In the genomic region with DNA sequence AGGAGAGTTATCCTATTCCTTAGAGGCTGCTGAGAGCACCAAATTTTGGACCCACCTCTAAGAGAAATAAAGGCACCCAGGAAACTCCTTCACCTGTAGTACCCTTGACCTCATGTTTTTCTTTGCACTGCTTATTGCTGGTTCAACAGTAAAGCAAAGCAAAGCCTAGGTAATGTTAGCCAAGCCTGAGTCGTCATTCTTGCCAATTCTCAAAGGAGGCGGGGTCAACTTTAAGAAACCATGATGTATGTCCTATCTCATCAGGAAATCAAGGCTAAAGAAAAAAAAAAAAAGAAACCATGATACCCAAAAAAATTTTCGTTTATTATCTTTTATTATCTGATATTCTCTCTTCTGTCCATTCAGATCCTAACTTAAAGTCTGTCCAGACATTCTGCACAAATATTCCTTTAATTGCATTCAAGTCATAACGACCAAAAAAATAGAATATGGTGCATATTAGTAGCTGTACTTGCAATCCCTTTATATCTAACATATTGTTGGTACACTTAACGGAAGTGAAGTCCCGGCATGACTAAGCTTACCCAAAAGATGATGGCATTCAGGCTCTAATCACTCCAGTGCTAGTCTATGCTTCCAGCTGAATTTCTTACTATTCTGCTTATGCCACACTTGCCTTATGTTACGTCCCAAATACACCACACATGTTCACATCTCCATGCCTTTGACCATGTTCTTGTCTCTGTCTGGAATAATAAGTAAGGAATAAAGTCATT, we compare ENCODE assay signal across 8 cellular contexts. TPM values are rescaled to one million over a fixed set of nuclear protein-coding genes. Genes with fewer than 3 reads are reported as not detected.
DNase-seq lines count a peak whose midpoint lies in the region; ATAC-seq, FAIRE-seq and TF ChIP-seq lines count a peak whose summit lies in the region.

No MANE protein-coding gene starts in this region.

- H3K27ac ChIP-seq in left ventricle myocardium inferior (replicated peaks) (peak overlapping the region; percentile 92), liver (ENCODE audit: low read depth in 1 of 2, low read length in 2 of 2) (no peak overlapping the region), tibial nerve (peak overlapping the region in 3 of 4 donors; percentile 93 to 97 (median 96))

- H3K36me3 ChIP-seq in left ventricle myocardium inferior = peaks cover 16% of the 10 kb centered on the region
- peaks cover 0 to 8% (median 0%) of the 10 kb centered on the region in 4 donors for H3K36me3 ChIP-seq in liver (ENCODE audit: control insufficient read depth in 4 of 4, insufficient read depth in 3 of 4, low read depth in 1 of 4, low read length in 3 of 4)
- H3K36me3 ChIP-seq in tibial nerve = no peaks in the 10 kb centered on the region

- intact Hi-C loops in left ventricle myocardium inferior (cut with micrococcal nuclease) (no loop called here), left ventricle myocardium superior (cut with micrococcal nuclease) (loop anchor here (5.0 kb wide), 1 partner anchor 62 kb away; a partner anchor contains a TSS)
- intact Hi-C loops in activated T-helper 2 cell treated with anti-CD3 and anti-CD28 coated beads, Interferon-gamma antibody, Interleukin-2, Interleukin-4, amounts not matched to agents 10 μg/mL and 5 μg/mL and 100 μg/mL, durations not matched to agents 14 hours and 24 hours and 36 hours (cut with micrococcal nuclease) = loop anchor here (1.0 to 5.0 kb wide), 10 partner anchors 10 to 352 kb away; no protein-coding TSS in a partner anchor

- H3K9me3 ChIP-seq in left ventricle myocardium inferior (replicated peaks) (no peaks in the 10 kb centered on the region), liver (ENCODE audit: control insufficient read depth in 4 of 4, low read length in 3 of 4) (no peaks in the 10 kb centered on the region), tibial nerve (no peaks in the 10 kb centered on the region)

- no peak for TF ChIP-seq POLR2A in tibial nerve (IDR thresholded peaks at IDR 0.05)

- no peak for TF ChIP-seq EP300 in tibial nerve (IDR thresholded peaks at IDR 0.05)

- H3K4me3 ChIP-seq in left ventricle myocardium inferior (peak overlapping the region; percentile 95), liver (ENCODE audit: low read depth in 1 of 3, low read length in 3 of 3) (peak overlapping the region; percentile 80 to 90 (median 86)), tibial nerve (peak overlapping the region in 2 of 4 donors; percentile 89 to 99)

- TF ChIP-seq CTCF in left ventricle myocardium inferior (IDR thresholded peaks at IDR 0.05; ENCODE audit: borderline replicate concordance) (no peak), liver (IDR thresholded peaks at IDR 0.05; ENCODE audit: low read depth, low read length, missing input control) (no peak), tibial nerve (IDR thresholded peaks at IDR 0.05) (no peak)

- H3K9ac ChIP-seq in liver (ENCODE audit: low read depth in 1 of 2, low read length in 2 of 2) = peak overlapping the region in 1 of 2 donors; percentile 55

- peaks cover 64% of the 10 kb centered on the region for H3K36me3 Mint-ChIP-seq in activated T-helper 2 cell treated with anti-CD3 and anti-CD28 coated beads, Interferon-gamma antibody, Interleukin-2, Interleukin-4, amounts not matched to agents 10 μg/mL and 5 μg/mL and 100 μg/mL, durations not matched to agents 14 hours and 24 hours and 36 hours (ENCODE audit: low read depth)

- FAIRE-seq in GM19239 (lab: Jason Lieb, UNC) = no peak

- DNase-seq in left ventricle myocardium inferior = no peak
- no peak for DNase-seq in left ventricle myocardium superior
- no peak for DNase-seq in activated T-helper 2 cell treated with anti-CD3 and anti-CD28 coated beads, Interferon-gamma antibody, Interleukin-2, Interleukin-4, amounts not matched to agents 10 μg/mL and 5 μg/mL and 100 μg/mL, durations not matched to agents 14 hours and 24 hours and 36 hours (ENCODE audit: low spot score)
- no peak for DNase-seq in tibial nerve (ENCODE audit: low spot score in 2 of 2)
- DNase-seq in GM19239 (ENCODE audit: insufficient read length, low spot score) = no peak
- no peak for DNase-seq in GM03348 (ENCODE audit: low spot score)

- no peak for TF ChIP-seq RAD21 in liver (IDR thresholded peaks at IDR 0.05)

- peaks cover 57% of the 10 kb centered on the region for H3K4me1 ChIP-seq in left ventricle myocardium inferior
- H3K4me1 ChIP-seq in liver (ENCODE audit: control insufficient read depth in 4 of 4, insufficient read depth in 4 of 4, low read length in 3 of 4) = peaks cover 0 to 26% (median 15%) of the 10 kb centered on the region in 4 donors
- peaks cover 0 to 62% (median 13%) of the 10 kb centered on the region in 4 donors for H3K4me1 ChIP-seq in tibial nerve

- H3K4me3 Mint-ChIP-seq in activated T-helper 2 cell treated with anti-CD3 and anti-CD28 coated beads, Interferon-gamma antibody, Interleukin-2, Interleukin-4, amounts not matched to agents 10 μg/mL and 5 μg/mL and 100 μg/mL, durations not matched to agents 14 hours and 24 hours and 36 hours (ENCODE audit: low read depth) = peak overlapping the region; percentile 98

- peaks cover 7% of the 10 kb centered on the region for H3K9me3 Mint-ChIP-seq in activated T-helper 2 cell treated with anti-CD3 and anti-CD28 coated beads, Interferon-gamma antibody, Interleukin-2, Interleukin-4, amounts not matched to agents 10 μg/mL and 5 μg/mL and 100 μg/mL, durations not matched to agents 14 hours and 24 hours and 36 hours

- H3K4me1 Mint-ChIP-seq in activated T-helper 2 cell treated with anti-CD3 and anti-CD28 coated beads, Interferon-gamma antibody, Interleukin-2, Interleukin-4, amounts not matched to agents 10 μg/mL and 5 μg/mL and 100 μg/mL, durations not matched to agents 14 hours and 24 hours and 36 hours (ENCODE audit: low read depth) = peaks cover 64% of the 10 kb centered on the region

- no peak for ATAC-seq in left ventricle myocardium superior
- ATAC-seq in GM19035 (IDR thresholded peaks at IDR 0.05; ENCODE audit: unreplicated experiment) = no peak

- 74% methylated on average over 7 of the region's 7 CpGs for WGBS in liver
- WGBS in tibial nerve, 2 donors = 72 to 73% methylated on average over 7 of the region's 7 CpGs

- peak overlapping the region; percentile 99 for H3K27ac Mint-ChIP-seq in activated T-helper 2 cell treated with anti-CD3 and anti-CD28 coated beads, Interferon-gamma antibody, Interleukin-2, Interleukin-4, amounts not matched to agents 10 μg/mL and 5 μg/mL and 100 μg/mL, durations not matched to agents 14 hours and 24 hours and 36 hours

- H3K27me3 ChIP-seq in left ventricle myocardium inferior (ENCODE audit: low read depth) (no peaks in the 10 kb centered on the region), liver (ENCODE audit: control insufficient read depth in 4 of 4, insufficient read depth in 4 of 4, low read length in 3 of 4) (no peaks in the 10 kb centered on the region), tibial nerve (no peaks in the 10 kb centered on the region)

- no peaks in the 10 kb centered on the region for H3K27me3 Mint-ChIP-seq in activated T-helper 2 cell treated with anti-CD3 and anti-CD28 coated beads, Interferon-gamma antibody, Interleukin-2, Interleukin-4, amounts not matched to agents 10 μg/mL and 5 μg/mL and 100 μg/mL, durations not matched to agents 14 hours and 24 hours and 36 hours (ENCODE audit: low read depth)

TF ChIP-seq in liver, 16 proteins besides CTCF, POLR2A, EP300 and RAD21 (continues in another document):
- TF ChIP-seq NR2F2 (IDR thresholded peaks at IDR 0.05) (no peak), SP1 (IDR thresholded peaks at IDR 0.05) (no peak), EGR1 (IDR thresholded peaks at IDR 0.05; ENCODE audit: low read depth in 2 of 2) (no peak), FOXA2 (IDR thresholded peaks at IDR 0.05) (no peak), JUND (IDR thresholded peaks at IDR 0.05) (no peak), TAF1 (conservative IDR thresholded peaks at IDR 0.05) (no peak), HNF4A (conservative IDR thresholded peaks at IDR 0.05) (no peak), RXRA (IDR thresholded peaks at IDR 0.05) (no peak), FOXA1 (IDR thresholded peaks at IDR 0.05) (no peak), GABPA (IDR thresholded peaks at IDR 0.05 in 1 of 2, conservative IDR thresholded peaks at IDR 0.05 in 1 of 2) (no peak), HNF4G (IDR thresholded peaks at IDR 0.05) (no peak)
- TF ChIP-seq, protein P1, sequence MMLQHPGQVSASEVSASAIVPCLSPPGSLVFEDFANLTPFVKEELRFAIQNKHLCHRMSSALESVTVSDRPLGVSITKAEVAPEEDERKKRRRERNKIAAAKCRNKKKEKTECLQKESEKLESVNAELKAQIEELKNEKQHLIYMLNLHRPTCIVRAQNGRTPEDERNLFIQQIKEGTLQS (IDR thresholded peaks at IDR 0.05) = no peak
- TF ChIP-seq, protein P2, sequence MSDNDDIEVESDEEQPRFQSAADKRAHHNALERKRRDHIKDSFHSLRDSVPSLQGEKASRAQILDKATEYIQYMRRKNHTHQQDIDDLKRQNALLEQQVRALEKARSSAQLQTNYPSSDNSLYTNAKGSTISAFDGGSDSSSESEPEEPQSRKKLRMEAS (IDR thresholded peaks at IDR 0.05) = no peak

RNA-seq across cellular contexts. Expression of a gene that starts 1.8 kb away (rescaled TPM):
- 44.1 TPM for total RNA-seq in left ventricle myocardium inferior
- total RNA-seq in left ventricle myocardium superior = 44.1 TPM
- 58.2 and 62.6 TPM in 2 replicates for total RNA-seq in activated T-helper 2 cell treated with anti-CD3 and anti-CD28 coated beads, Interferon-gamma antibody, Interleukin-2, Interleukin-4, amounts not matched to agents 10 μg/mL and 5 μg/mL and 100 μg/mL, durations not matched to agents 14 hours and 24 hours and 36 hours
- total RNA-seq in liver = 10 to 100 TPM; 20.2 to 30.0 TPM
- polyA plus RNA-seq in liver = 10 to 100 TPM; 12.1 to 29.7 TPM
- 10 to 100 TPM; 40.5 to 70.1 (median 44.9) TPM for total RNA-seq in tibial nerve

Comparison
In these comparisons a context has a peak if more than half of its experiments do, and no peak if none do; other contexts are left out.
1. H3K27ac ChIP-seq: peak in left ventricle myocardium inferior (single experiment) and tibial nerve (3 of 4); none in liver (0 of 2).